ENCODE assay signal across 27 cellular contexts in genomic region chr17:17944743-17945142, GRCh38. TPM values are rescaled to one million over a fixed set of nuclear protein-coding genes. Genes with fewer than 3 reads are reported as not detected.
A peak's percentile ranks its signal among the peaks of the same experiment; 100 is the strongest.
DNase-seq lines count a peak whose midpoint lies in the region; ATAC-seq and TF ChIP-seq lines count a peak whose summit lies in the region.
"Had no signal": no experiment of that assay in that cellular context is flagged by ENCODE, and none has a peak within 500 bp of the region (broad histone marks: within the 10 kb centered on the region; RNA-seq: fewer than 3 reads in every experiment).

No MANE protein-coding gene starts in this region.

- H3K4me3 ChIP-seq in cardiac muscle cell: no peak overlapping the region
- no peak overlapping the region for H3K4me3 ChIP-seq in muscle layer of duodenum (ENCODE audit: low read depth in 1 of 2, low read length in 2 of 2)
- H3K4me3 ChIP-seq: GM12878, GM23248, heart right ventricle, stomach, transverse colon had no signal

- ATAC-seq in left cardiac atrium (no peak), HG03378 (IDR thresholded peaks at IDR 0.05; ENCODE audit: unreplicated experiment) (no peak), HG03521 (IDR thresholded peaks at IDR 0.05; ENCODE audit: unreplicated experiment) (no peak), HG03135 (IDR thresholded peaks at IDR 0.05; ENCODE audit: unreplicated experiment) (no peak)
- ATAC-seq: effector memory CD8-positive, alpha-beta T cell; GM12878; heart right ventricle had no signal

- H3K27me3 Mint-ChIP-seq in brain (no peaks in the 10 kb centered on the region), type B pancreatic cell (no peaks in the 10 kb centered on the region)
- H3K27me3 Mint-ChIP-seq: activated B cell treated with CpG ODN at 0.5 μM for 24 hours; CD4-positive, CD25-positive, alpha-beta regulatory T cell; effector memory CD8-positive, alpha-beta T cell; naive B cell had no signal

- DNase-seq in cardiac muscle cell (ENCODE audit: low read depth in 1 of 2, low spot score in 1 of 2) (no peak), left cardiac atrium (no peak), type B pancreatic cell (ENCODE audit: extremely low spot score, unreplicated experiment) (no peak)
- DNase-seq: activated B cell treated with CpG ODN at 0.5 μM for 24 hours; activated naive CD4-positive, alpha-beta T cell treated with anti-CD3 and anti-CD28 coated beads, Interleukin-2, amount 50 U/mL, for 16 hours; amygdala; CD4-positive, CD25-positive, alpha-beta regulatory T cell; cortex of kidney; effector memory CD8-positive, alpha-beta T cell; erythroblast; GM23248; heart right ventricle; KBM-7; naive B cell; NCI-H2081 treated with DMSO at 0.1 percent for 48 hours; NCI-H526; SHP77 treated with DMSO at 0.1 percent for 48 hours; stimulated activated CD4-positive, alpha-beta T cell treated with anti-CD3 and anti-CD28 coated beads, Interleukin-2, amount 100 ng/mL, for 24 hours; stomach; transverse colon had no signal

- intact Hi-C loops in left cardiac atrium (cut with DNase I): no loop called here

- H3K36me3 Mint-ChIP-seq in brain (peaks cover 4% of the 10 kb centered on the region), type B pancreatic cell (no peaks in the 10 kb centered on the region)
- H3K36me3 Mint-ChIP-seq: naive B cell had no signal

- H3K27me3 ChIP-seq in cardiac muscle cell (no peaks in the 10 kb centered on the region), muscle layer of duodenum (ENCODE audit: low read depth, low read length) (no peaks in the 10 kb centered on the region)
- H3K27me3 ChIP-seq: heart right ventricle, stomach, transverse colon had no signal

- H3K27ac ChIP-seq in cardiac muscle cell (peak overlapping the region; percentile 56), muscle layer of duodenum (ENCODE audit: low read length) (peak overlapping the region; percentile 19)
- H3K27ac ChIP-seq: GM23248, heart right ventricle had no signal

- H3K36me3 ChIP-seq in cardiac muscle cell (no peaks in the 10 kb centered on the region), muscle layer of duodenum (ENCODE audit: control insufficient read depth in 1 of 2, insufficient read depth in 2 of 2, low read length in 2 of 2) (no peaks in the 10 kb centered on the region)
- H3K36me3 ChIP-seq: heart right ventricle, stomach, transverse colon had no signal

- H3K27ac Mint-ChIP-seq in brain (peak overlapping the region; percentile 46 to 79 (median 66)), type B pancreatic cell (peak overlapping the region; percentile 43)
- H3K27ac Mint-ChIP-seq: activated B cell treated with CpG ODN at 0.5 μM for 24 hours; activated T-helper 1 cell treated with anti-CD3 and anti-CD28 coated beads, Interleukin-12 subunit alpha, Interleukin-12 subunit beta, Interleukin-2, Interleukin-4 antibody, amounts not matched to agents 30 ng/mL and 10 ng/mL and 1 ng/mL, durations not matched to agents 14 hours and 24 hours and 36 hours had no signal

- peak overlapping the region in 1 of 5 experiments; percentile 37 for H3K4me3 Mint-ChIP-seq in brain
- H3K4me3 Mint-ChIP-seq in type B pancreatic cell: no peak overlapping the region
- H3K4me3 Mint-ChIP-seq: activated B cell treated with CpG ODN at 0.5 μM for 24 hours; activated T-helper 1 cell treated with anti-CD3 and anti-CD28 coated beads, Interleukin-12 subunit alpha, Interleukin-12 subunit beta, Interleukin-2, Interleukin-4 antibody, amounts not matched to agents 30 ng/mL and 10 ng/mL and 1 ng/mL, durations not matched to agents 14 hours and 24 hours and 36 hours; CD4-positive, CD25-positive, alpha-beta regulatory T cell; effector memory CD8-positive, alpha-beta T cell had no signal

- H3K4me1 ChIP-seq in cardiac muscle cell (ENCODE audit: low read depth): peaks cover 34% of the 10 kb centered on the region
- peaks cover 17 to 42% of the 10 kb centered on the region in 2 donors for H3K4me1 ChIP-seq in muscle layer of duodenum (ENCODE audit: control insufficient read depth in 1 of 2, insufficient read depth in 2 of 2, low read length in 2 of 2)

- no peaks in the 10 kb centered on the region for H3K9me3 ChIP-seq in cardiac muscle cell (ENCODE audit: low read depth)
- H3K9me3 ChIP-seq in muscle layer of duodenum (ENCODE audit: control insufficient read depth in 1 of 2, low read length in 2 of 2): no peaks in the 10 kb centered on the region
- H3K9me3 ChIP-seq: heart right ventricle, stomach, transverse colon had no signal

- TF ChIP-seq CTCF in cardiac muscle cell (IDR thresholded peaks at IDR 0.05; ENCODE audit: low read depth, low read length): no peak
- TF ChIP-seq CTCF in brain (conservative IDR thresholded peaks at IDR 0.05): no peak
- no peak for TF ChIP-seq CTCF in type B pancreatic cell (conservative IDR thresholded peaks at IDR 0.05)

- H3K9me3 Mint-ChIP-seq in brain (no peaks in the 10 kb centered on the region), type B pancreatic cell (no peaks in the 10 kb centered on the region)
- H3K9me3 Mint-ChIP-seq: activated B cell treated with CpG ODN at 0.5 μM for 24 hours; activated T-helper 1 cell treated with anti-CD3 and anti-CD28 coated beads, Interleukin-12 subunit alpha, Interleukin-12 subunit beta, Interleukin-2, Interleukin-4 antibody, amounts not matched to agents 30 ng/mL and 10 ng/mL and 1 ng/mL, durations not matched to agents 14 hours and 24 hours and 36 hours; CD4-positive, CD25-positive, alpha-beta regulatory T cell; effector memory CD8-positive, alpha-beta T cell; naive B cell had no signal

- H3K4me1 Mint-ChIP-seq in brain (peaks cover 78% of the 10 kb centered on the region), type B pancreatic cell (ENCODE audit: unreplicated experiment) (peaks cover 70% of the 10 kb centered on the region)

RNA-seq across cellular contexts. Expression of gene TOM1L2, which starts 27.5 kb away (rescaled TPM):
- total RNA-seq in cardiac muscle cell: 49.9 and 145 TPM in 2 replicates
- 46.4 and 55.2 TPM in 2 replicates for polyA plus RNA-seq in cardiac muscle cell
- 100 to 1,000 TPM; 179 to 183 TPM for total RNA-seq in left cardiac atrium
- polyA plus RNA-seq in brain (ENCODE audit: insufficient read depth, low read depth, low replicate concordance): 59.9 TPM
- total RNA-seq in type B pancreatic cell (ENCODE audit: low replicate concordance): 62.5 and 107 TPM in 2 replicates

RNA-seq across cellular contexts. Expression of gene DRC3, which starts 27.9 kb away (rescaled TPM):
- total RNA-seq in cardiac muscle cell: 0.18 and 0.21 TPM in 2 replicates
- 2.4 and 4.1 TPM in 2 replicates for polyA plus RNA-seq in cardiac muscle cell
- total RNA-seq in left cardiac atrium: 1 to 10 TPM; 1.4 to 2.0 TPM
- 7.1 TPM for polyA plus RNA-seq in brain (ENCODE audit: insufficient read depth, low read depth, low replicate concordance)
- total RNA-seq in type B pancreatic cell (ENCODE audit: low replicate concordance): 3.4 and 8.9 TPM in 2 replicates
- total RNA-seq: activated B cell treated with CpG ODN at 0.5 μM for 24 hours; activated T-helper 1 cell treated with anti-CD3 and anti-CD28 coated beads, Interleukin-12 subunit alpha, Interleukin-12 subunit beta, Interleukin-2, Interleukin-4 antibody, amounts not matched to agents 30 ng/mL and 10 ng/mL and 1 ng/mL, durations not matched to agents 14 hours and 24 hours and 36 hours; CD4-positive, CD25-positive, alpha-beta regulatory T cell had no signal
- polyA plus RNA-seq: CD4-positive, CD25-positive, alpha-beta regulatory T cell had no signal
